ENCODE assay signal across 1 cellular context in the genomic region with DNA sequence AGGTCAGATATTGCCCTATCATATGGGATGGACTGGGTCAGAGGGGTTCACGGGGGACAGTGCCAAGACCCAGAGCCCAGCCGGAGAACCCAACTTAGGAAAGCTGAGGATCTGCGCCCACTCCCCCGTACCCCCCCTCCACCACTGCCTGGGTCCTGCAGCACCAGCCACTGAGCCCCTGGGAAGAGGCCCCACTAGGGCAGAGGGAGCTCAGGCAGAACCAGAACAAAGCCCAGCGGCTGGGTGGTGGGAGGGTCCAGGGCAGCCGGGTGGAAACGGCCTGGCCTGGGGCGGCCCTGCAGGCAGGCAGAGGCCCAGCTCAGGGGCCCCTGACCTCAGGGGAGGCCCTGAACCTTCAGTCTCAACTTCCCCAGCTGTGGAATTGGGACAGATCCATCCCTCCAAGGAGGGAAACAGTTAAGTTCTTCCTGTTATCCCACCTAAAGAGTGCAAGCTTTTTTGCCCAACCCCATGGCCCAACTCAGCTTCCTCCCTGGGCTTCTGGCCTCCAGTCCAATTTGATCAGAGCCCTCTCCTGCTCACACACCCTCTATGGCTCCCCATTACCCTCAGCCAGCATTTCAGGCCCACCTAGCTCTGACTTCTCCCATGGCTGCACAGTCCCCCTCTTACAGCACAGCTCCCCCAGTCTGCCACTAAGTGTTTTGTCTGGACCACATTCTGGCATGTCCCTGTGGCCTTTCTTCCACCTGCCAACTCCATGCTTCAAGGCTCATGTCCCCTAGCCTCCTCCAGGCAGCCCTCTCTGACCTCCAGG.
TF ChIP-seq lines count a peak whose summit lies in the region.

No MANE protein-coding gene starts in this region.

TF ChIP-seq in GM23338, 12 proteins besides CTCF, POLR2A, EP300 and RAD21 (continued from another document):
- no peak for TF ChIP-seq ETS1 (IDR thresholded peaks at IDR 0.05)
- no peak for TF ChIP-seq JUNB (IDR thresholded peaks at IDR 0.05; ENCODE audit: unreplicated experiment)
- TF ChIP-seq ZNF462 (CRISPR knock-in tag; IDR thresholded peaks at IDR 0.05), result no peak
- TF ChIP-seq NANOG (IDR thresholded peaks at IDR 0.05; ENCODE audit: borderline replicate concordance), result no peak
- no peak for TF ChIP-seq ZNF331 (CRISPR knock-in tag; IDR thresholded peaks at IDR 0.05; ENCODE audit: low read depth)
TF ChIP-seq in GM23338: peak in this region for 0.
